In genomic region chr9:92176800-92177185, GRCh38 we compare ENCODE assay signal across 2 cellular contexts.
TF ChIP-seq lines count a peak whose summit lies in the region.

No MANE protein-coding gene starts in this region.

TF ChIP-seq in GM23338, 12 proteins besides CTCF, POLR2A, EP300 and RAD21:
- TF ChIP-seq POLR2AphosphoS5 (IDR thresholded peaks at IDR 0.05; ENCODE audit: low read depth) (no peak), EZH2phosphoT487 (IDR thresholded peaks at IDR 0.05; ENCODE audit: unreplicated experiment) (no peak), NANOG (IDR thresholded peaks at IDR 0.05; ENCODE audit: borderline replicate concordance) (no peak), EZH2 (IDR thresholded peaks at IDR 0.05; ENCODE audit: low read depth, unreplicated experiment) (no peak), JUNB (IDR thresholded peaks at IDR 0.05; ENCODE audit: unreplicated experiment) (no peak), CREB1 (CRISPR knock-in tag; IDR thresholded peaks at IDR 0.05; ENCODE audit: low read depth) (no peak), ZNF331 (CRISPR knock-in tag; IDR thresholded peaks at IDR 0.05; ENCODE audit: low read depth) (no peak), ETS1 (IDR thresholded peaks at IDR 0.05) (no peak)
- TF ChIP-seq, protein P1, sequence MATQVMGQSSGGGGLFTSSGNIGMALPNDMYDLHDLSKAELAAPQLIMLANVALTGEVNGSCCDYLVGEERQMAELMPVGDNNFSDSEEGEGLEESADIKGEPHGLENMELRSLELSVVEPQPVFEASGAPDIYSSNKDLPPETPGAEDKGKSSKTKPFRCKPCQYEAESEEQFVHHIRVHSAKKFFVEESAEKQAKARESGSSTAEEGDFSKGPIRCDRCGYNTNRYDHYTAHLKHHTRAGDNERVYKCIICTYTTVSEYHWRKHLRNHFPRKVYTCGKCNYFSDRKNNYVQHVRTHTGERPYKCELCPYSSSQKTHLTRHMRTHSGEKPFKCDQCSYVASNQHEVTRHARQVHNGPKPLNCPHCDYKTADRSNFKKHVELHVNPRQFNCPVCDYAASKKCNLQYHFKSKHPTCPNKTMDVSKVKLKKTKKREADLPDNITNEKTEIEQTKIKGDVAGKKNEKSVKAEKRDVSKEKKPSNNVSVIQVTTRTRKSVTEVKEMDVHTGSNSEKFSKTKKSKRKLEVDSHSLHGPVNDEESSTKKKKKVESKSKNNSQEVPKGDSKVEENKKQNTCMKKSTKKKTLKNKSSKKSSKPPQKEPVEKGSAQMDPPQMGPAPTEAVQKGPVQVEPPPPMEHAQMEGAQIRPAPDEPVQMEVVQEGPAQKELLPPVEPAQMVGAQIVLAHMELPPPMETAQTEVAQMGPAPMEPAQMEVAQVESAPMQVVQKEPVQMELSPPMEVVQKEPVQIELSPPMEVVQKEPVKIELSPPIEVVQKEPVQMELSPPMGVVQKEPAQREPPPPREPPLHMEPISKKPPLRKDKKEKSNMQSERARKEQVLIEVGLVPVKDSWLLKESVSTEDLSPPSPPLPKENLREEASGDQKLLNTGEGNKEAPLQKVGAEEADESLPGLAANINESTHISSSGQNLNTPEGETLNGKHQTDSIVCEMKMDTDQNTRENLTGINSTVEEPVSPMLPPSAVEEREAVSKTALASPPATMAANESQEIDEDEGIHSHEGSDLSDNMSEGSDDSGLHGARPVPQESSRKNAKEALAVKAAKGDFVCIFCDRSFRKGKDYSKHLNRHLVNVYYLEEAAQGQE (IDR thresholded peaks at IDR 0.05; ENCODE audit: unreplicated experiment): no peak

TF ChIP-seq in H1, 55 proteins besides CTCF, POLR2A, EP300 and RAD21:
- TF ChIP-seq RFX5 (IDR thresholded peaks at IDR 0.05; ENCODE audit: borderline replicate concordance, low read depth, low read length): no peak
- no peak for TF ChIP-seq PHF8 (conservative IDR thresholded peaks at IDR 0.05; ENCODE audit: low read depth, low read length)
- no peak for TF ChIP-seq YY1 (IDR thresholded peaks at IDR 0.05; ENCODE audit: low read depth, low read length)
- TF ChIP-seq, protein P2, sequence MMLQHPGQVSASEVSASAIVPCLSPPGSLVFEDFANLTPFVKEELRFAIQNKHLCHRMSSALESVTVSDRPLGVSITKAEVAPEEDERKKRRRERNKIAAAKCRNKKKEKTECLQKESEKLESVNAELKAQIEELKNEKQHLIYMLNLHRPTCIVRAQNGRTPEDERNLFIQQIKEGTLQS (IDR thresholded peaks at IDR 0.05; ENCODE audit: insufficient read depth, low read depth, low read length): no peak
- TF ChIP-seq CHD2 (IDR thresholded peaks at IDR 0.05; ENCODE audit: low read length): no peak
- TF ChIP-seq MAFK (IDR thresholded peaks at IDR 0.05; ENCODE audit: low read depth, low read length): no peak
- no peak for TF ChIP-seq USF2 (IDR thresholded peaks at IDR 0.05; ENCODE audit: low read length)
- TF ChIP-seq CTBP2 (IDR thresholded peaks at IDR 0.05; ENCODE audit: borderline replicate concordance, insufficient read depth, insufficient read length, low read length): no peak
- TF ChIP-seq, protein P3, sequence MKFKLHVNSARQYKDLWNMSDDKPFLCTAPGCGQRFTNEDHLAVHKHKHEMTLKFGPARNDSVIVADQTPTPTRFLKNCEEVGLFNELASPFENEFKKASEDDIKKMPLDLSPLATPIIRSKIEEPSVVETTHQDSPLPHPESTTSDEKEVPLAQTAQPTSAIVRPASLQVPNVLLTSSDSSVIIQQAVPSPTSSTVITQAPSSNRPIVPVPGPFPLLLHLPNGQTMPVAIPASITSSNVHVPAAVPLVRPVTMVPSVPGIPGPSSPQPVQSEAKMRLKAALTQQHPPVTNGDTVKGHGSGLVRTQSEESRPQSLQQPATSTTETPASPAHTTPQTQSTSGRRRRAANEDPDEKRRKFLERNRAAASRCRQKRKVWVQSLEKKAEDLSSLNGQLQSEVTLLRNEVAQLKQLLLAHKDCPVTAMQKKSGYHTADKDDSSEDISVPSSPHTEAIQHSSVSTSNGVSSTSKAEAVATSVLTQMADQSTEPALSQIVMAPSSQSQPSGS (IDR thresholded peaks at IDR 0.05; ENCODE audit: low read length): no peak
- TF ChIP-seq NRF1 (IDR thresholded peaks at IDR 0.05; ENCODE audit: low read depth, low read length): no peak
- no peak for TF ChIP-seq SIX5 (IDR thresholded peaks at IDR 0.05; ENCODE audit: low read depth, low read length)
- TF ChIP-seq CHD1 (IDR thresholded peaks at IDR 0.05; ENCODE audit: low read depth, low read length): no peak
- TF ChIP-seq RNF2 (IDR thresholded peaks at IDR 0.05; ENCODE audit: borderline replicate concordance, low read depth, low read length, missing control alignments, poor library complexity, severe bottlenecking): no peak
- TF ChIP-seq SIRT6 (IDR thresholded peaks at IDR 0.05; ENCODE audit: low read length): no peak
- TF ChIP-seq CEBPB (IDR thresholded peaks at IDR 0.05; ENCODE audit: low read depth, low read length): no peak
- TF ChIP-seq EZH2 (IDR thresholded peaks at IDR 0.05; ENCODE audit: low read depth, low read length, severe bottlenecking): no peak
TF ChIP-seq in H1: peak in this region for 0.
